Comparison of ENCODE assay signal across 17 cellular contexts in the genomic region with DNA sequence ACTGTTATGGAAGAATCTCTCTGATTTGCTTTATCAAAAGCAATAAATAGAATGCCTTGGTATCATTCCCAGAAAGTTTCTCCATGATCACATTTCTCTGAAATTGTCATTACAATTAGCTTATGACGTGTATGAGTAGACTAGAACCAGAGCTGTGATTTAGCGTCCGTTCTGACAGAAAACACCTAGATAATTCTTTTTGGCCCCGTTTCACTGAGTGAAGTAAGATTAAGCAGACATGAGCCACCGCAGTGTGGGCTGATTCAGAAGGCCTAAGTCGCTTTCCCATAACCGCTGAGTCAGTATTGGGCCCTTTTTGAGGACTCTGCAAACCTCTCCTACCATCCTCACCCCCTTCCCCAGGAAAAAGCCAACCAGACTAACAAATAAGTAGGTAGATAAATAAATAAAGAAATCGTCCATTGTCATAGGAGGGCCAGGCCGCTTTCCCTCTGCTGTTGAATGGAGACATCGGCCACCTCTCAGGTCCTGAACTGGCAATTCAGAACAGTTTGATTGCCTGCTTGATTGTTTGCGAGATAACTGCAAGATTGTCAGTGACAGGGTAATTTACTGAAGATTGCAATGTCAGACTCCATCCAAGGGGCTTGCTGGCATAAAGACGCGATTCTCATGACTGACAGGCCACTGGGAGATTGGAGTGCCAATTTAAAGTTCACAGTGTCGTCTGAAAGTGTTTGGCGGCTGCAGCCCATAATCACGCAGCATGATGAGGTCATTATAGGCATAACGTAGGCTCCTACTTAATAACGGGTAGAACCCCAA.
A peak's percentile ranks its signal among the peaks of the same experiment; 100 is the strongest.
DNase-seq lines count a peak whose midpoint lies in the region; ATAC-seq and TF ChIP-seq lines count a peak whose summit lies in the region.
"Had no signal": no experiment of that assay in that cellular context is flagged by ENCODE, and none has a peak within 500 bp of the region (broad histone marks: within the 10 kb centered on the region; RNA-seq: fewer than 3 reads in every experiment).

No MANE protein-coding gene starts in this region.

- no peak overlapping the region for H3K4me2 ChIP-seq in neural progenitor cell

- H3K36me3 ChIP-seq in heart left ventricle (peaks cover 0 to 12% (median 0%) of the 10 kb centered on the region in 9 donors), neural progenitor cell (no peaks in the 10 kb centered on the region), spleen (no peaks in the 10 kb centered on the region)
- H3K36me3 ChIP-seq in CD4-positive, alpha-beta memory T cell (ENCODE audit: insufficient read depth, low read length) = no peaks in the 10 kb centered on the region

- H3K27me3 ChIP-seq in heart left ventricle (no peaks in the 10 kb centered on the region), neural progenitor cell (no peaks in the 10 kb centered on the region), spleen (replicated peaks in 1 of 7) (no peaks in the 10 kb centered on the region)
- H3K27me3 ChIP-seq in CD4-positive, alpha-beta memory T cell (ENCODE audit: insufficient read depth, low read length) = no peaks in the 10 kb centered on the region

- H3K9me3 Mint-ChIP-seq in neural progenitor cell = peaks cover 3% of the 10 kb centered on the region
- H3K9me3 Mint-ChIP-seq in CD4-positive, alpha-beta memory T cell = no peaks in the 10 kb centered on the region

- DNase-seq in SK-N-DZ (ENCODE audit: low spot score) (peak; percentile 64), astrocyte of the hippocampus (ENCODE audit: low read depth, low spot score) (peak; percentile 62), heart left ventricle (peak in 2 of 5 donors; percentile 35 to 68), neural progenitor cell (ENCODE audit: low spot score) (no peak), spleen (no peak), posterior cingulate gyrus (no peak)
- DNase-seq in CD4-positive, alpha-beta memory T cell = no peak
- DNase-seq: CD4-positive, CD25-positive, alpha-beta regulatory T cell; DMS53; IMR-90; Kasumi-1; MM.1S; NCI-H1092 treated with DMSO at 0.1 percent for 48 hours; NCI-H345; NCI-H69; OCI-M1 had no signal

- no peak overlapping the region for H3K4me3 Mint-ChIP-seq in neural progenitor cell
- H3K4me3 Mint-ChIP-seq in CD4-positive, alpha-beta memory T cell = no peak overlapping the region
- H3K4me3 Mint-ChIP-seq: B cell; CD4-positive, CD25-positive, alpha-beta regulatory T cell had no signal

- no peak for TF ChIP-seq POLR2A in heart left ventricle (IDR thresholded peaks at IDR 0.05)
- no peak for TF ChIP-seq POLR2A in spleen (IDR thresholded peaks at IDR 0.05)

- H4K20me1 ChIP-seq in neural progenitor cell (ENCODE audit: low read depth) = no peaks in the 10 kb centered on the region

- no peaks in the 10 kb centered on the region for H3F3A ChIP-seq in neural progenitor cell (ENCODE audit: low read depth)

- H3K4me1 Mint-ChIP-seq in neural progenitor cell = peaks cover 25% of the 10 kb centered on the region
- H3K4me1 Mint-ChIP-seq in CD4-positive, alpha-beta memory T cell = no peaks in the 10 kb centered on the region
- H3K4me1 Mint-ChIP-seq: B cell; CD4-positive, CD25-positive, alpha-beta regulatory T cell had no signal

- peaks cover 20% of the 10 kb centered on the region for H3K36me3 Mint-ChIP-seq in neural progenitor cell
- no peaks in the 10 kb centered on the region for H3K36me3 Mint-ChIP-seq in CD4-positive, alpha-beta memory T cell
- H3K36me3 Mint-ChIP-seq: CD4-positive, CD25-positive, alpha-beta regulatory T cell had no signal

- no peaks in the 10 kb centered on the region for H3K79me2 ChIP-seq in neural progenitor cell (ENCODE audit: low read depth)

- ATAC-seq in heart left ventricle = peak; percentile 78 to 88 (median 80)

- H3K27ac ChIP-seq in heart left ventricle = peak overlapping the region; percentile 31 to 95 (median 76)
- no peak overlapping the region for H3K27ac ChIP-seq in neural progenitor cell
- H3K27ac ChIP-seq in CD4-positive, alpha-beta memory T cell (ENCODE audit: low read depth, low read length) = no peak overlapping the region
- no peak overlapping the region for H3K27ac ChIP-seq in spleen

- peak overlapping the region; percentile 57 for H3K27ac Mint-ChIP-seq in neural progenitor cell
- no peak overlapping the region for H3K27ac Mint-ChIP-seq in CD4-positive, alpha-beta memory T cell
- H3K27ac Mint-ChIP-seq: B cell; CD4-positive, CD25-positive, alpha-beta regulatory T cell had no signal

- CTCF ChIA-PET in CD4-positive, alpha-beta memory T cell (lab: Charles Lee; ENCODE audit: partially characterized antibody) = no interaction called here

- H3K4me1 ChIP-seq in heart left ventricle (peaks cover 0 to 36% (median 8%) of the 10 kb centered on the region in 12 donors), neural progenitor cell (peaks cover 4% of the 10 kb centered on the region), spleen (no peaks in the 10 kb centered on the region)
- H3K4me1 ChIP-seq in CD4-positive, alpha-beta memory T cell (ENCODE audit: insufficient read depth, low read length) = no peaks in the 10 kb centered on the region

- H3K9ac ChIP-seq in neural progenitor cell = no peak overlapping the region

- no peaks in the 10 kb centered on the region for H3K9me3 ChIP-seq in heart left ventricle
- no peaks in the 10 kb centered on the region for H3K9me3 ChIP-seq in neural progenitor cell (ENCODE audit: low read depth)
- H3K9me3 ChIP-seq in CD4-positive, alpha-beta memory T cell (ENCODE audit: control insufficient read depth in 1 of 2, low read length in 2 of 2) = no peaks in the 10 kb centered on the region
- no peaks in the 10 kb centered on the region for H3K9me3 ChIP-seq in spleen

- POLR2A ChIA-PET in CD4-positive, alpha-beta memory T cell (lab: Charles Lee; ENCODE audit: partially characterized antibody) = no interaction called here

- WGBS in heart left ventricle, 4 donors = 49 to 56% (median 53%) methylated on average over 18 of the region's 18 CpGs
- WGBS in spleen, 5 donors = 84 to 92% (median 88%) methylated on average over 18 of the region's 18 CpGs

- H3K4me3 ChIP-seq in heart left ventricle (no peak overlapping the region), neural progenitor cell (no peak overlapping the region), spleen (no peak overlapping the region)
- no peak overlapping the region for H3K4me3 ChIP-seq in CD4-positive, alpha-beta memory T cell (ENCODE audit: low read length in 2 of 2)

- TF ChIP-seq CTCF in heart left ventricle (IDR thresholded peaks at IDR 0.05) = no peak
- TF ChIP-seq CTCF in neural progenitor cell (IDR thresholded peaks at IDR 0.05) = no peak
- no peak for TF ChIP-seq CTCF in spleen (IDR thresholded peaks at IDR 0.05 in 8 of 11, conservative IDR thresholded peaks at IDR 0.05 in 3 of 11)

- H3K27me3 Mint-ChIP-seq in neural progenitor cell (ENCODE audit: insufficient read depth, low read depth) = peaks cover 5% of the 10 kb centered on the region
- peaks cover 2 to 14% of the 10 kb centered on the region in 2 donors for H3K27me3 Mint-ChIP-seq in CD4-positive, alpha-beta memory T cell
- H3K27me3 Mint-ChIP-seq: B cell; CD4-positive, CD25-positive, alpha-beta regulatory T cell had no signal

- intact Hi-C loops in heart left ventricle (cut with DNase I) = no loop called here
- intact Hi-C loops in CD4-positive, alpha-beta memory T cell (cut with micrococcal nuclease) = no loop called here
- intact Hi-C loops in spleen (cut with DNase I; ENCODE audit: low total_unique reads) = no loop called here
- intact Hi-C loops in posterior cingulate gyrus (cut with DNase I) = no loop called here

- no peak overlapping the region for H2AFZ ChIP-seq in neural progenitor cell (replicated peaks)

Comparison
In these comparisons a context has a peak if more than half of its experiments do, and no peak if none do; other contexts are left out.
1. DNase-seq: peak in SK-N-DZ (single experiment) and astrocyte of the hippocampus (single experiment); none in neural progenitor cell (single experiment), CD4-positive, alpha-beta memory T cell (0 of 5), spleen (single experiment) and posterior cingulate gyrus (0 of 10).
2. H3K27ac ChIP-seq: peak in heart left ventricle (12 of 12); none in neural progenitor cell (single experiment), CD4-positive, alpha-beta memory T cell (single experiment) and spleen (0 of 8).